Comparison of ENCODE assay signal across 2 cellular contexts in genomic region chr22:25729595-25729994, GRCh38.
TF ChIP-seq lines count a peak whose summit lies in the region.

No MANE protein-coding gene starts in this region.

TF ChIP-seq in GM23338, 12 proteins besides CTCF, POLR2A, EP300 and RAD21 (continued from another document):
- TF ChIP-seq ZNF462 (CRISPR knock-in tag; IDR thresholded peaks at IDR 0.05) (no peak), POLR2AphosphoS5 (IDR thresholded peaks at IDR 0.05; ENCODE audit: low read depth) (no peak)

TF ChIP-seq in GM12878, 131 proteins besides CTCF, POLR2A, EP300 and RAD21 (continued from another document):
- TF ChIP-seq, protein P1, sequence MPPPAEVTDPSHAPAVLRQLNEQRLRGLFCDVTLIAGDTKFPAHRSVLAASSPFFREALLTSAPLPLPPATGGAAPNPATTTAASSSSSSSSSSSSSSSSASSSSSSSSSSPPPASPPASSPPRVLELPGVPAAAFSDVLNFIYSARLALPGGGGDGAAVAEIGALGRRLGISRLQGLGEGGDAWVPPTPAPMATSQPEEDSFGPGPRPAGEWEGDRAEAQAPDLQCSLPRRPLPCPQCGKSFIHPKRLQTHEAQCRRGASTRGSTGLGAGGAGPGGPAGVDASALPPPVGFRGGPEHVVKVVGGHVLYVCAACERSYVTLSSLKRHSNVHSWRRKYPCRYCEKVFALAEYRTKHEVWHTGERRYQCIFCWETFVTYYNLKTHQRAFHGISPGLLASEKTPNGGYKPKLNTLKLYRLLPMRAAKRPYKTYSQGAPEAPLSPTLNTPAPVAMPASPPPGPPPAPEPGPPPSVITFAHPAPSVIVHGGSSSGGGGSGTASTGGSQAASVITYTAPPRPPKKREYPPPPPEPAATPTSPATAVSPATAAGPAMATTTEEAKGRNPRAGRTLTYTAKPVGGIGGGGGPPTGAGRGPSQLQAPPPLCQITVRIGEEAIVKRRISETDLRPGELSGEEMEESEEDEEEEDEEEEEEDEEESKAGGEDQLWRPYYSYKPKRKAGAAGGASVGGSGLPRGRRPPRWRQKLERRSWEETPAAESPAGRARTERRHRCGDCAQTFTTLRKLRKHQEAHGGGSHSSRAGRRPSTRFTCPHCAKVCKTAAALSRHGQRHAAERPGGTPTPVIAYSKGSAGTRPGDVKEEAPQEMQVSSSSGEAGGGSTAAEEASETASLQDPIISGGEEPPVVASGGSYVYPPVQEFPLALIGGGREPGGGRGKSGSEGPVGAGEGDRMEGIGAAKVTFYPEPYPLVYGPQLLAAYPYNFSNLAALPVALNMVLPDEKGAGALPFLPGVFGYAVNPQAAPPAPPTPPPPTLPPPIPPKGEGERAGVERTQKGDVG (CRISPR knock-in tag; IDR thresholded peaks at IDR 0.05): no peak
- TF ChIP-seq SUZ12 (IDR thresholded peaks at IDR 0.05; ENCODE audit: unreplicated experiment) (no peak), BHLHE40 (IDR thresholded peaks at IDR 0.05; ENCODE audit: borderline replicate concordance in 1 of 2, low read depth in 2 of 2, low read length in 1 of 2) (no peak), EED (IDR thresholded peaks at IDR 0.05; ENCODE audit: low read depth) (no peak), NFIC (IDR thresholded peaks at IDR 0.05; ENCODE audit: low read depth, low read length) (no peak), WRNIP1 (IDR thresholded peaks at IDR 0.05; ENCODE audit: borderline replicate concordance, low read depth, low read length) (no peak), LARP7 (IDR thresholded peaks at IDR 0.05) (no peak), PBX3 (IDR thresholded peaks at IDR 0.05; ENCODE audit: insufficient replicate concordance, low read depth, low read length) (no peak), TCF3 (IDR thresholded peaks at IDR 0.05; ENCODE audit: borderline replicate concordance, insufficient read depth, low read depth, low read length) (no peak), SKIL (IDR thresholded peaks at IDR 0.05; ENCODE audit: low read depth, poor library complexity, severe bottlenecking) (no peak), EGR1 (IDR thresholded peaks at IDR 0.05; ENCODE audit: borderline replicate concordance in 1 of 2, low read depth in 2 of 2, low read length in 2 of 2) (no peak), MEF2B (IDR thresholded peaks at IDR 0.05; ENCODE audit: partially characterized antibody, poor library complexity, severe bottlenecking) (no peak), DPF2 (IDR thresholded peaks at IDR 0.05) (no peak)
